Comparison of ENCODE assay signal across 1 cellular context in the genomic region with DNA sequence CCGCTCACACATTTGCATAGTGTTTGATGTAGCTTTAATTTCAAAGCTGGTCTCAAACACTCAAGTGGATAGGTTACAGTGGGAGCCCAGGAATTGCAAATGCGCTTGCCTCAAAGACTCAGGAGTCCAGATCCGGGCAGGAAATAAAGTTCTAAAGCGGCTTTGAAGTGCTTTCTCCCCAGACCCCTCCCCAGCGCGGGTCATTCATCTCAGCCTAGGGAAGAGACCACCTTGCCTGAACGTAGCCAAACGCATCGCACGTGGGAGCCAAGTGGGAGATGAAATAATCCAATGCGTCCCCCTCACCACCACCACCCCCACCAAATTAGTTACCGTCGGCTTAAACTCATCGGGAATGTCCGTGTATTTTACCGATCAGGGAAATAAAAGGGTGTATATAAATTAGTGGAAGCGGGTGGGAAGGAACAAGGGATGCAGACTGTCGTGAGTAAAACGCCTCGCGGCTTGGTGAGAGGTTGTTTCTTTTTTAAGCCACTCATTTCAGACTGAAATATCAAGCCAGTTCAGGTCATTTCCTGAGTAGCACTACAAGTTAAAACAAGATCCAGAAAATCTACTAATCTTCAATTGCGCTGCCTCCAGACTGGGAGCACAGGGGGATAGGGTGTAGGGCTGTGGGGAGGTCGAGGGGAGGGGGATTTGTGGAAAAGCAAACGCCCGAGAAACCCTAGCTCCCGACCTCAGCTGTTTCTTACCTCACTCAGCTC.
TF ChIP-seq lines count a peak whose summit lies in the region.

No MANE protein-coding gene starts in this region.

TF ChIP-seq in GM12891, 5 proteins besides CTCF, POLR2A, EP300 and RAD21:
- no peak for TF ChIP-seq POU2F2 (IDR thresholded peaks at IDR 0.05; ENCODE audit: low read depth, low read length)
